In genomic region chr17:37637956-37638355, GRCh38 we compare ENCODE assay signal across 36 cellular contexts.
"Had no signal": no experiment of that assay in that cellular context is flagged by ENCODE, and none has a peak within 500 bp of the region (broad histone marks: within the 10 kb centered on the region; RNA-seq: fewer than 3 reads in every experiment).

No MANE protein-coding gene starts in this region.

- H3K27me3 Mint-ChIP-seq: activated naive CD4-positive, alpha-beta T cell treated with anti-CD3 and anti-CD28 coated beads, Interleukin-2, amount 10 ng/mL, durations not matched to agents 7 days and 5 days; activated naive CD4-positive, alpha-beta T cell treated with anti-CD3 and anti-CD28 coated beads, Interleukin-2, amount 50 U/mL, for 24 hours; activated naive CD8-positive, alpha-beta T cell treated with anti-CD3 and anti-CD28 coated beads, Interleukin-2, amount 10 ng/mL, durations not matched to agents 7 days and 5 days; activated naive CD8-positive, alpha-beta T cell treated with anti-CD3 and anti-CD28 coated beads, Interleukin-2, amount 50 U/mL, for 24 hours; activated T-cell treated with anti-CD3 and anti-CD28 coated beads, Interleukin-2, amount 50 U/mL, for 24 hours; activated T-helper 17 cell treated with anti-CD3 and anti-CD28 coated beads, Interleukin-2, amount 50 U/mL, for 72 hours; brain; central memory CD8-positive, alpha-beta T cell had no signal

- H3K36me3 ChIP-seq: breast epithelium, colonic mucosa had no signal

- H3K4me3 ChIP-seq: adrenal gland, ascending aorta, body of pancreas, breast epithelium, cardiac muscle cell, colonic mucosa had no signal

- H3K4me3 Mint-ChIP-seq: activated naive CD4-positive, alpha-beta T cell treated with anti-CD3 and anti-CD28 coated beads for 36 hours; activated naive CD4-positive, alpha-beta T cell treated with anti-CD3 and anti-CD28 coated beads, Interleukin-2, amount 10 ng/mL, durations not matched to agents 7 days and 5 days; activated naive CD4-positive, alpha-beta T cell treated with anti-CD3 and anti-CD28 coated beads, Interleukin-2, amount 50 U/mL, for 24 hours; activated naive CD8-positive, alpha-beta T cell treated with anti-CD3 and anti-CD28 coated beads, Interleukin-2, amount 10 ng/mL, durations not matched to agents 7 days and 5 days; activated naive CD8-positive, alpha-beta T cell treated with anti-CD3 and anti-CD28 coated beads, Interleukin-2, amount 50 U/mL, for 24 hours; activated T-cell treated with anti-CD3 and anti-CD28 coated beads, Interleukin-2, amount 50 U/mL, for 24 hours; activated T-cell treated with anti-CD3 and anti-CD28 coated beads, Interleukin-2, amount 50 U/mL, for 4 hours; activated T-cell treated with anti-CD3 and anti-CD28 coated beads, Interleukin-2, amount 50 U/mL, for 72 hours; activated T-helper 1 cell treated with anti-CD3 and anti-CD28 coated beads, Interleukin-12 subunit alpha, Interleukin-12 subunit beta, Interleukin-2, Interleukin-4 antibody, amounts not matched to agents 30 ng/mL and 10 ng/mL and 1 ng/mL, durations not matched to agents 14 hours and 24 hours and 36 hours; activated T-helper 17 cell treated with anti-CD3 and anti-CD28 coated beads, Interleukin-2, amount 50 U/mL, for 72 hours; central memory CD8-positive, alpha-beta T cell had no signal

- H3K9me3 Mint-ChIP-seq: activated naive CD4-positive, alpha-beta T cell treated with anti-CD3 and anti-CD28 coated beads for 36 hours; activated naive CD4-positive, alpha-beta T cell treated with anti-CD3 and anti-CD28 coated beads, Interleukin-2, amount 10 ng/mL, durations not matched to agents 7 days and 5 days; activated naive CD4-positive, alpha-beta T cell treated with anti-CD3 and anti-CD28 coated beads, Interleukin-2, amount 50 U/mL, for 24 hours; activated naive CD4-positive, alpha-beta T cell treated with anti-CD3 and anti-CD28 coated beads, Interleukin-2, amount 50 U/mL, for 72 hours; activated naive CD8-positive, alpha-beta T cell treated with anti-CD3 and anti-CD28 coated beads, Interleukin-2, amount 10 ng/mL, durations not matched to agents 7 days and 5 days; activated naive CD8-positive, alpha-beta T cell treated with anti-CD3 and anti-CD28 coated beads, Interleukin-2, amount 50 U/mL, for 24 hours; activated T-cell treated with anti-CD3 and anti-CD28 coated beads, Interleukin-2, amount 50 U/mL, for 24 hours; activated T-cell treated with anti-CD3 and anti-CD28 coated beads, Interleukin-2, amount 50 U/mL, for 4 hours; activated T-cell treated with anti-CD3 and anti-CD28 coated beads, Interleukin-2, amount 50 U/mL, for 72 hours; activated T-helper 1 cell treated with anti-CD3 and anti-CD28 coated beads, Interleukin-12 subunit alpha, Interleukin-12 subunit beta, Interleukin-2, Interleukin-4 antibody, amounts not matched to agents 30 ng/mL and 10 ng/mL and 1 ng/mL, durations not matched to agents 14 hours and 24 hours and 36 hours; activated T-helper 17 cell treated with anti-CD3 and anti-CD28 coated beads, Interleukin-2, amount 50 U/mL, for 72 hours; activated T-helper 2 cell treated with anti-CD3 and anti-CD28 coated beads, Interferon-gamma antibody, Interleukin-2, Interleukin-4, amounts not matched to agents 10 μg/mL and 5 μg/mL and 100 μg/mL, durations not matched to agents 14 hours and 24 hours and 36 hours; brain; central memory CD8-positive, alpha-beta T cell had no signal

- DNase-seq: activated effector memory CD4-positive, alpha-beta T cell treated with anti-CD3 and anti-CD28 coated beads, Interleukin-2, amount 50 U/mL, for 16 hours; activated effector memory CD4-positive, alpha-beta T cell treated with Interleukin-2 at 50 U/mL for 16 hours; activated gamma-delta T cell; activated gamma-delta T cell treated with Interleukin-2 at 50 U/mL for 16 hours; activated naive CD4-positive, alpha-beta T cell; activated naive CD4-positive, alpha-beta T cell treated with anti-CD3 and anti-CD28 coated beads for 36 hours; activated naive CD4-positive, alpha-beta T cell treated with anti-CD3 and anti-CD28 coated beads, Interleukin-2, amount 10 ng/mL, durations not matched to agents 7 days and 5 days; activated naive CD4-positive, alpha-beta T cell treated with anti-CD3 and anti-CD28 coated beads, Interleukin-2, amount 50 U/mL, for 16 hours; activated naive CD4-positive, alpha-beta T cell treated with Interleukin-2 at 50 U/mL for 16 hours; activated naive CD8-positive, alpha-beta T cell treated with anti-CD3 and anti-CD28 coated beads, Interleukin-2, amount 10 ng/mL, durations not matched to agents 7 days and 5 days; activated naive CD8-positive, alpha-beta T cell treated with anti-CD3 and anti-CD28 coated beads, Interleukin-2, amount 50 U/mL, for 24 hours; activated T-cell treated with anti-CD3 and anti-CD28 coated beads, Interleukin-2, amount 50 U/mL, for 24 hours; activated T-cell treated with anti-CD3 and anti-CD28 coated beads, Interleukin-2, amount 50 U/mL, for 4 hours; activated T-cell treated with anti-CD3 and anti-CD28 coated beads, Interleukin-2, amount 50 U/mL, for 48 hours; activated T-cell treated with anti-CD3 and anti-CD28 coated beads, Interleukin-2, amount 50 U/mL, for 72 hours; adrenal gland; amniotic stem cell; amygdala; anterior cingulate cortex; aorta; body of pancreas; brain microvascular endothelial cell; caudate nucleus; central memory CD4-positive, alpha-beta T cell; cerebellar nuclear complex; colonic mucosa had no signal

- H3K9me3 ChIP-seq: adrenal gland, ascending aorta, body of pancreas, breast epithelium, colonic mucosa had no signal

- ATAC-seq: activated naive CD4-positive, alpha-beta T cell treated with anti-CD3 and anti-CD28 coated beads, Interleukin-2, amount 50 U/mL, for 72 hours; activated naive CD8-positive, alpha-beta T cell treated with anti-CD3 and anti-CD28 coated beads, Interleukin-2, amount 50 U/mL, for 24 hours; activated T-cell treated with anti-CD3 and anti-CD28 coated beads, Interleukin-2, amount 50 U/mL, for 4 hours; activated T-cell treated with anti-CD3 and anti-CD28 coated beads, Interleukin-2, amount 50 U/mL, for 72 hours; activated T-helper 17 cell treated with anti-CD3 and anti-CD28 coated beads, Interleukin-2, amount 50 U/mL, for 72 hours; body of pancreas had no signal

- H3K27ac Mint-ChIP-seq: activated naive CD4-positive, alpha-beta T cell treated with anti-CD3 and anti-CD28 coated beads for 36 hours; activated naive CD4-positive, alpha-beta T cell treated with anti-CD3 and anti-CD28 coated beads, Interleukin-2, amount 10 ng/mL, durations not matched to agents 7 days and 5 days; activated naive CD4-positive, alpha-beta T cell treated with anti-CD3 and anti-CD28 coated beads, Interleukin-2, amount 50 U/mL, for 24 hours; activated naive CD4-positive, alpha-beta T cell treated with anti-CD3 and anti-CD28 coated beads, Interleukin-2, amount 50 U/mL, for 72 hours; activated naive CD8-positive, alpha-beta T cell treated with anti-CD3 and anti-CD28 coated beads, Interleukin-2, amount 10 ng/mL, durations not matched to agents 7 days and 5 days; activated naive CD8-positive, alpha-beta T cell treated with anti-CD3 and anti-CD28 coated beads, Interleukin-2, amount 50 U/mL, for 24 hours; activated T-cell treated with anti-CD3 and anti-CD28 coated beads, Interleukin-2, amount 50 U/mL, for 24 hours; activated T-cell treated with anti-CD3 and anti-CD28 coated beads, Interleukin-2, amount 50 U/mL, for 72 hours; activated T-helper 1 cell treated with anti-CD3 and anti-CD28 coated beads, Interleukin-12 subunit alpha, Interleukin-12 subunit beta, Interleukin-2, Interleukin-4 antibody, amounts not matched to agents 30 ng/mL and 10 ng/mL and 1 ng/mL, durations not matched to agents 14 hours and 24 hours and 36 hours; activated T-helper 17 cell treated with anti-CD3 and anti-CD28 coated beads, Interleukin-2, amount 50 U/mL, for 72 hours; activated T-helper 2 cell treated with anti-CD3 and anti-CD28 coated beads, Interferon-gamma antibody, Interleukin-2, Interleukin-4, amounts not matched to agents 10 μg/mL and 5 μg/mL and 100 μg/mL, durations not matched to agents 14 hours and 24 hours and 36 hours; brain had no signal

- H3K27me3 ChIP-seq: adrenal gland, ascending aorta, body of pancreas, brain microvascular endothelial cell, breast epithelium, cardiac muscle cell, colonic mucosa had no signal

- H3K27ac ChIP-seq: adrenal gland, ascending aorta, body of pancreas, brain microvascular endothelial cell, breast epithelium, cardiac muscle cell, colonic mucosa had no signal
